8 cellular contexts compared by ENCODE assay signal in genomic region chr3:197599089-197599765, GRCh38. TPM values are rescaled to one million over a fixed set of nuclear protein-coding genes. Genes with fewer than 3 reads are reported as not detected.
A peak's percentile ranks its signal among the peaks of the same experiment; 100 is the strongest.
DNase-seq lines count a peak whose midpoint lies in the region; ATAC-seq and TF ChIP-seq lines count a peak whose summit lies in the region.

No MANE protein-coding gene starts in this region.

- H3K36me3 ChIP-seq in lung (ENCODE audit: control insufficient read depth in 2 of 2, insufficient read depth in 2 of 2, low read length in 2 of 2), result peaks cover 0 to 3% of the 10 kb centered on the region in 2 donors

- ATAC-seq in GM18511 (IDR thresholded peaks at IDR 0.05; ENCODE audit: unreplicated experiment) (peak; percentile 78), HG03280 (IDR thresholded peaks at IDR 0.05; ENCODE audit: unreplicated experiment) (peak; percentile 83), lung (ENCODE audit: insufficient read depth, low FRiP score) (peak; percentile 83), HG03097 (IDR thresholded peaks at IDR 0.05; ENCODE audit: low FRiP score, unreplicated experiment) (no peak)

- no peaks in the 10 kb centered on the region for H3K4me1 ChIP-seq in lung (ENCODE audit: control insufficient read depth in 2 of 2, insufficient read depth in 2 of 2, low read length in 2 of 2)

- no peak overlapping the region for H3K27ac ChIP-seq in lung (ENCODE audit: low read depth in 1 of 2, low read length in 1 of 2)

- peak; percentile 68 for TF ChIP-seq CTCF in lung (IDR thresholded peaks at IDR 0.05; ENCODE audit: control extremely low read depth, extremely low read depth)

- WGBS in lung, 2 donors, result 27 to 36% methylated on average over 22 of the region's 22 CpGs

- peaks cover 0 to 1% of the 10 kb centered on the region in 2 donors for H3K9me3 ChIP-seq in lung (ENCODE audit: control insufficient read depth in 2 of 2, insufficient read depth in 1 of 2, low read length in 1 of 2)

- H3K4me3 ChIP-seq in lung, result no peak overlapping the region

- no peaks in the 10 kb centered on the region for H3K27me3 ChIP-seq in lung (ENCODE audit: control insufficient read depth, insufficient read depth)

- peak; percentile 62 for DNase-seq in activated CD4-positive, alpha-beta T cell treated with anti-CD3 and anti-CD28 coated beads for 1 hour
- peak; percentile 62 for DNase-seq in dedifferentiated amniotic fluid mesenchymal stem cell (ENCODE audit: extremely low spot score)
- peak; percentile 67 for DNase-seq in lung (ENCODE audit: low spot score)
- peak; percentile 52 for DNase-seq in stimulated activated CD8-positive, alpha-beta memory T cell treated with anti-CD3 and anti-CD28 coated beads, Interleukin-12 subunit alpha, Interleukin-12 subunit beta, amount 100 ng/mL, for 4 hours (ENCODE audit: low read depth)
- DNase-seq in NCI-H2196 (lab: John Stamatoyannopoulos, UW; ENCODE audit: unreplicated experiment), result no peak

RNA-seq across cellular contexts. Expression of gene BDH1, which starts 43.5 kb away (rescaled TPM):
- total RNA-seq in lung, result 10 to 100 TPM; 19.5 to 32.8 TPM
- 10 to 100 TPM; 14.3 to 14.4 TPM for polyA plus RNA-seq in lung
